Comparison of ENCODE assay signal across 18 cellular contexts in the genomic region with DNA sequence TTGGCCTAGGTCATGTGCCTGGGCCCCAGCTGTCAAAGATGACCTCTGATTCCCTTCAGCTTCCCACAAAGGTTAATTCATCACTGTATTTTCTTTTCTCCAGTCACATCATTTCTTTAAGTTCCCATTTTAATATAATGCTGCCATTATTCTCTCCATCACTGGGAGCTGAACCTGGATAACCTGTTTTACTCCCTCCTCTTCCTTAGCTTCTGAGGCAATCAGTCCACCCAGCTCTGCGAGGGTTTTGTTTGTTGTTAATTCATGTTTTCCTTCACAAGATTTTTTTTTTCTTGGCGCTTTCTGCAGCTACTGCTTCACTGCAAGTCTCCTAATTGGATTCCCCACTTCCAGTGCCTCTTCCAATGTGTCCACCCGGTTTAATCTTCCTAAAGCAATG.
"Had no signal": no experiment of that assay in that cellular context is flagged by ENCODE, and none has a peak within 500 bp of the region (broad histone marks: within the 10 kb centered on the region; RNA-seq: fewer than 3 reads in every experiment).

No MANE protein-coding gene starts in this region.

- H3K36me3 Mint-ChIP-seq: activated naive CD8-positive, alpha-beta T cell; naive thymus-derived CD8-positive, alpha-beta T cell had no signal

- H3K4me3 Mint-ChIP-seq: activated CD4-positive, alpha-beta T cell treated with anti-CD3 and anti-CD28 coated beads, Interleukin-2, amount 10 ng/mL, durations not matched to agents 24 days and 14 days; activated naive CD8-positive, alpha-beta T cell; naive thymus-derived CD8-positive, alpha-beta T cell had no signal

- ATAC-seq: left ventricle myocardium superior; naive thymus-derived CD8-positive, alpha-beta T cell had no signal

- H3K9me3 Mint-ChIP-seq: activated CD4-positive, alpha-beta T cell treated with anti-CD3 and anti-CD28 coated beads, Interleukin-2, amount 10 ng/mL, durations not matched to agents 24 days and 14 days; naive thymus-derived CD8-positive, alpha-beta T cell had no signal

- H3K36me3 ChIP-seq: colonic mucosa, esophagus muscularis mucosa, pancreas, tibial artery had no signal

- H3K4me3 ChIP-seq: colonic mucosa, esophagus muscularis mucosa, pancreas, tibial artery had no signal

- H3K27me3 ChIP-seq: colonic mucosa, esophagus muscularis mucosa, pancreas, tibial artery had no signal

- H3K27ac Mint-ChIP-seq: activated CD4-positive, alpha-beta T cell treated with anti-CD3 and anti-CD28 coated beads, Interleukin-2, amount 10 ng/mL, durations not matched to agents 24 days and 14 days; activated naive CD8-positive, alpha-beta T cell had no signal

- H3K27ac ChIP-seq: colonic mucosa, esophagus muscularis mucosa, pancreas, tibial artery had no signal

- H3K4me1 ChIP-seq: colonic mucosa had no signal

- DNase-seq: activated CD4-positive, alpha-beta T cell treated with anti-CD3 and anti-CD28 coated beads, Interleukin-2, amount 10 ng/mL, durations not matched to agents 24 days and 14 days; activated CD4-positive, CD25-positive, alpha-beta regulatory T cell; activated CD8-positive, alpha-beta memory T cell treated with anti-CD3 and anti-CD28 coated beads for 24 hours; activated gamma-delta T cell treated with Interleukin-2 at 50 U/mL for 16 hours; amniotic stem cell; caudate nucleus; colonic mucosa; hippocampal formation; left ventricle myocardium superior; mesenchymal stem cell; naive thymus-derived CD8-positive, alpha-beta T cell; pancreas; stimulated activated CD4-positive, alpha-beta T cell treated with anti-CD3 and anti-CD28 coated beads, Interleukin-12 subunit alpha, Interleukin-12 subunit beta, amount 100 ng/mL, for 4 hours; stimulated activated CD4-positive, alpha-beta T cell treated with anti-CD3 and anti-CD28 coated beads, Interleukin-2, amount 100 ng/mL, for 24 hours; T-helper 2 cell; tibial artery had no signal

- H3K9me3 ChIP-seq: colonic mucosa, esophagus muscularis mucosa, pancreas, tibial artery had no signal

- H3K27me3 Mint-ChIP-seq: activated naive CD8-positive, alpha-beta T cell; naive thymus-derived CD8-positive, alpha-beta T cell had no signal
